ENCODE assay signal across 8 cellular contexts in genomic region chr1:29703596-29703995, GRCh38.
DNase-seq lines count a peak whose midpoint lies in the region; ATAC-seq and TF ChIP-seq lines count a peak whose summit lies in the region.

No MANE protein-coding gene starts in this region.

- no peaks in the 10 kb centered on the region for H3K36me3 ChIP-seq in GM23248 (ENCODE audit: low read depth)
- no peaks in the 10 kb centered on the region for H3K36me3 ChIP-seq in OCI-LY7 (ENCODE audit: insufficient read depth, low read length)
- H3K36me3 ChIP-seq in neuronal stem cell (replicated peaks in 1 of 2; ENCODE audit: control insufficient read depth in 2 of 2, insufficient read depth in 2 of 2, low read length in 2 of 2): no peaks in the 10 kb centered on the region

- H4K91ac ChIP-seq in neuronal stem cell (ENCODE audit: low read depth, low read length, poor library complexity): no peak overlapping the region

- 14 to 17% methylated on average over 7 of the region's 7 CpGs for WGBS in GM23248 (ENCODE audit: low coverage in 1 of 2, low lambda C conversion rate in 2 of 2, missing lambda C conversion rate in 2 of 2), 2 experiments
- WGBS in neuronal stem cell (ENCODE audit: extremely low coverage in 2 of 2, insufficient read length in 2 of 2, insufficient replicate concordance in 1 of 2), 2 donors: no CpG with 5 or more reads among the region's 7 CpGs

- ATAC-seq in HG03025 (IDR thresholded peaks at IDR 0.05; ENCODE audit: low FRiP score, unreplicated experiment) (no peak), HG02938 (IDR thresholded peaks at IDR 0.05; ENCODE audit: unreplicated experiment) (no peak), HG03571 (IDR thresholded peaks at IDR 0.05; ENCODE audit: unreplicated experiment) (no peak)

- H4K8ac ChIP-seq in neuronal stem cell (ENCODE audit: low read depth, low read length): no peak overlapping the region

- no peak overlapping the region for H3K23ac ChIP-seq in neuronal stem cell (ENCODE audit: low read depth, low read length, poor library complexity)

- H3K27me3 ChIP-seq in GM23248 (replicated peaks; ENCODE audit: insufficient read depth) (no peaks in the 10 kb centered on the region), neuronal stem cell (ENCODE audit: control insufficient read depth in 3 of 3, insufficient read depth in 3 of 3, low read depth in 1 of 3, low read length in 3 of 3) (no peaks in the 10 kb centered on the region)

- no peak overlapping the region for H3K14ac ChIP-seq in neuronal stem cell (ENCODE audit: low read length)

- H3K79me2 ChIP-seq in GM23248 (ENCODE audit: insufficient read depth) (no peaks in the 10 kb centered on the region), OCI-LY7 (ENCODE audit: insufficient read depth, low read depth, low read length) (no peaks in the 10 kb centered on the region)

- in situ Hi-C loops in GM23248 (cut with MboI): no loop called here

- no peak overlapping the region for H2AK5ac ChIP-seq in neuronal stem cell (ENCODE audit: low read depth, low read length)

- H2AFZ ChIP-seq in GM23248 (no peak overlapping the region), OCI-LY7 (ENCODE audit: low read length) (no peak overlapping the region), neuronal stem cell (ENCODE audit: low read length) (no peak overlapping the region)

- peak; percentile 74 for TF ChIP-seq CTCF in OCI-LY7 (conservative IDR thresholded peaks at IDR 0.05; ENCODE audit: low read length)
- TF ChIP-seq CTCF in epithelial cell of proximal tubule (conservative IDR thresholded peaks at IDR 0.05; ENCODE audit: low read depth, low read length): peak; percentile 81

- H2BK120ac ChIP-seq in neuronal stem cell (ENCODE audit: low read depth, low read length): no peak overlapping the region

- DNase-seq in Ammon's horn (ENCODE audit: low spot score): peak; percentile 27
- peak; percentile 74 for DNase-seq in GM23248
- peak; percentile 11 for DNase-seq in OCI-LY7 (ENCODE audit: low spot score)
- no peak for DNase-seq in epithelial cell of proximal tubule (ENCODE audit: low read depth)
- DNase-seq in neuronal stem cell (ENCODE audit: low spot score): peak; percentile 58

- no TSS peak for BruUV-seq in OCI-LY7 (replicated peaks; lab: Mats Ljungman, UMichigan)

- no peak overlapping the region for H2BK15ac ChIP-seq in neuronal stem cell (ENCODE audit: low read length)

- H3K4ac ChIP-seq in neuronal stem cell (ENCODE audit: low read length): no peak overlapping the region

- H3K18ac ChIP-seq in neuronal stem cell (ENCODE audit: low read length): peak overlapping the region; percentile 54

- CTCF ChIA-PET in OCI-LY7 (lab: Charles Lee; ENCODE audit: unreplicated experiment): no interaction called here

- no peaks in the 10 kb centered on the region for H3K9me3 ChIP-seq in GM23248 (ENCODE audit: low read depth)
- no peaks in the 10 kb centered on the region for H3K9me3 ChIP-seq in OCI-LY7 (ENCODE audit: low read length)
- no peaks in the 10 kb centered on the region for H3K9me3 ChIP-seq in neuronal stem cell (replicated peaks in 1 of 2; ENCODE audit: control insufficient read depth in 2 of 2, insufficient read depth in 1 of 2, low read depth in 1 of 2, low read length in 2 of 2)

- H3K4me2 ChIP-seq in GM23248 (ENCODE audit: unreplicated experiment) (no peak overlapping the region), OCI-LY7 (ENCODE audit: low read length) (no peak overlapping the region), neuronal stem cell (ENCODE audit: insufficient read depth, low read length, poor library complexity, severe bottlenecking) (peak overlapping the region; percentile 53)

- H3K4me3 ChIP-seq in GM23248 (no peak overlapping the region), OCI-LY7 (ENCODE audit: low read depth, low read length, poor library complexity, severe bottlenecking) (no peak overlapping the region), epithelial cell of proximal tubule (ENCODE audit: low read depth, low read length) (no peak overlapping the region), neuronal stem cell (ENCODE audit: low read length in 2 of 2) (no peak overlapping the region)

- H4K20me1 ChIP-seq in GM23248 (ENCODE audit: insufficient read depth): no peaks in the 10 kb centered on the region
- no peaks in the 10 kb centered on the region for H4K20me1 ChIP-seq in OCI-LY7 (ENCODE audit: insufficient read depth, low read length)

- intact Hi-C loops in OCI-LY7 (cut with micrococcal nuclease; ENCODE audit: unreplicated experiment): no loop called here

- H3K4me1 ChIP-seq in GM23248 (ENCODE audit: insufficient read depth): peaks cover 9% of the 10 kb centered on the region
- peaks cover 6% of the 10 kb centered on the region for H3K4me1 ChIP-seq in OCI-LY7 (ENCODE audit: insufficient read depth, low read length, poor library complexity, severe bottlenecking)
- peaks cover 0 to 22% of the 10 kb centered on the region in 2 donors for H3K4me1 ChIP-seq in neuronal stem cell (ENCODE audit: control insufficient read depth in 2 of 2, insufficient read depth in 1 of 2, low read depth in 1 of 2, low read length in 2 of 2)

- H3K79me1 ChIP-seq in neuronal stem cell (ENCODE audit: low read depth, low read length): no peaks in the 10 kb centered on the region

- H2BK12ac ChIP-seq in neuronal stem cell (ENCODE audit: low read length): no peak overlapping the region

- H3F3A ChIP-seq in GM23248 (ENCODE audit: insufficient read depth): peaks cover 13% of the 10 kb centered on the region

- H3K9me2 ChIP-seq in GM23248 (ENCODE audit: insufficient read depth) (no peaks in the 10 kb centered on the region), OCI-LY7 (ENCODE audit: insufficient read depth, low read length) (no peaks in the 10 kb centered on the region)

- POLR2A ChIA-PET in OCI-LY7 (lab: Charles Lee): no interaction called here

- H2BK5ac ChIP-seq in neuronal stem cell (ENCODE audit: low read length): no peak overlapping the region

- H3K9ac ChIP-seq in GM23248 (no peak overlapping the region), neuronal stem cell (ENCODE audit: low read depth, low read length, poor library complexity) (no peak overlapping the region)

- no peak overlapping the region for H3K27ac ChIP-seq in GM23248
- H3K27ac ChIP-seq in OCI-LY7 (ENCODE audit: low read depth, low read length, poor library complexity, severe bottlenecking): no peak overlapping the region
- peak overlapping the region; percentile 74 for H3K27ac ChIP-seq in neuronal stem cell (replicated peaks; ENCODE audit: low read length)
